ENCODE assay signal across 1 cellular context in genomic region chr12:122517877-122518276, GRCh38.
A peak's percentile ranks its signal among the peaks of the same experiment; 100 is the strongest.
TF ChIP-seq lines count a peak whose summit lies in the region.

No MANE protein-coding gene starts in this region.

TF ChIP-seq in K562, 482 proteins besides CTCF, POLR2A, EP300 and RAD21:
- TF ChIP-seq SFPQ (IDR thresholded peaks at IDR 0.05; ENCODE audit: low read depth, low read length): no peak
- peak; percentile 49; the same call in 1 of the 2 replicates for TF ChIP-seq CBFA2T2 (conservative IDR thresholded peaks at IDR 0.05)
- TF ChIP-seq ESRRA (IDR thresholded peaks at IDR 0.05; ENCODE audit: borderline replicate concordance, low read depth): peak; percentile 16; the same call in 1 of the 2 replicates
- 0 out of 2 replicates have a peak, but pooled peaks have one; percentile 24 for TF ChIP-seq GABPB1 (CRISPR knock-in tag; IDR thresholded peaks at IDR 0.05)
- TF ChIP-seq SRF (CRISPR knock-in tag; IDR thresholded peaks at IDR 0.05): no peak
- TF ChIP-seq ZBTB11 (CRISPR knock-in tag; IDR thresholded peaks at IDR 0.05): 0 out of 6 replicates have a peak, but pooled peaks of 1 of the 3 experiments have one; percentile 46
- no peak for TF ChIP-seq HNRNPL (IDR thresholded peaks at IDR 0.05; ENCODE audit: low read depth, low read length)
- TF ChIP-seq TEAD4 (IDR thresholded peaks at IDR 0.05; ENCODE audit: low read length): peak; percentile 56
- TF ChIP-seq TEAD4 (CRISPR knock-in tag; IDR thresholded peaks at IDR 0.05; ENCODE audit: borderline replicate concordance): no peak
- peak in 1 of 2 experiments; percentile 43; a peak in 1 of 4 replicates for TF ChIP-seq MNT (conservative IDR thresholded peaks at IDR 0.05)
- TF ChIP-seq RCOR1 (IDR thresholded peaks at IDR 0.05; ENCODE audit: borderline replicate concordance in 1 of 2, low read depth in 2 of 2, low read length in 2 of 2): peak; percentile 97 to 98
- peak; percentile 51; the same call in 1 of the 2 replicates for TF ChIP-seq TFAP4 (CRISPR knock-in tag; IDR thresholded peaks at IDR 0.05; ENCODE audit: borderline replicate concordance)
- TF ChIP-seq KDM2B (CRISPR knock-in tag; IDR thresholded peaks at IDR 0.05): no peak
- TF ChIP-seq TAL1 (IDR thresholded peaks at IDR 0.05): peak; percentile 32
- no peak for TF ChIP-seq ARID4B (CRISPR knock-in tag; IDR thresholded peaks at IDR 0.05)
- TF ChIP-seq PURB (CRISPR knock-in tag; IDR thresholded peaks at IDR 0.05; ENCODE audit: low read depth): no peak
- TF ChIP-seq HMG20B (CRISPR knock-in tag; IDR thresholded peaks at IDR 0.05): no peak
- no peak for TF ChIP-seq GATAD2A (IDR thresholded peaks at IDR 0.05)
- TF ChIP-seq VEZF1 (CRISPR knock-in tag; IDR thresholded peaks at IDR 0.05): 0 out of 2 replicates have a peak, but pooled peaks have one; percentile 22
- no peak for TF ChIP-seq ZNF445 (CRISPR knock-in tag; IDR thresholded peaks at IDR 0.05; ENCODE audit: low read depth)
- TF ChIP-seq ZKSCAN8 (CRISPR knock-in tag; IDR thresholded peaks at IDR 0.05): no peak
- peak; percentile 38; the same call in 1 of the 2 replicates for TF ChIP-seq NCOR1 (IDR thresholded peaks at IDR 0.05)
- TF ChIP-seq HDAC1 (IDR thresholded peaks at IDR 0.05): peak in 1 of 2 experiments; percentile 93; a peak in 2 of 4 replicates
- TF ChIP-seq TCF3 (CRISPR knock-in tag; IDR thresholded peaks at IDR 0.05): peak; percentile 52
- TF ChIP-seq KDM1A (IDR thresholded peaks at IDR 0.05): peak; percentile 99 to 100
- TF ChIP-seq NCOA6 (IDR thresholded peaks at IDR 0.05): no peak
- TF ChIP-seq ATF3 (IDR thresholded peaks at IDR 0.05): peak; percentile 80
- 0 out of 2 replicates have a peak, but pooled peaks have one; percentile 57 for TF ChIP-seq ATF3 (CRISPR knock-in tag; conservative IDR thresholded peaks at IDR 0.05)
- peak; percentile 75 for TF ChIP-seq CBFA2T3 (IDR thresholded peaks at IDR 0.05)
- TF ChIP-seq MXD1 (CRISPR knock-in tag; IDR thresholded peaks at IDR 0.05; ENCODE audit: borderline replicate concordance, poor library complexity, severe bottlenecking): no peak
- no peak for TF ChIP-seq RAD51 (IDR thresholded peaks at IDR 0.05; ENCODE audit: borderline replicate concordance, low read depth)
- peak; percentile 89 for TF ChIP-seq FOSL1 (tag; conservative IDR thresholded peaks at IDR 0.05)
- TF ChIP-seq JUND (IDR thresholded peaks at IDR 0.05; ENCODE audit: borderline replicate concordance, low read depth, low read length): peak; percentile 75
- peak; percentile 45; the same call in 1 of the 3 replicates for TF ChIP-seq JUND (tag; IDR thresholded peaks at IDR 0.05; ENCODE audit: borderline replicate concordance, low read depth, low read length)
- TF ChIP-seq PYGO2 (tag; IDR thresholded peaks at IDR 0.05): no peak
- peak; percentile 40; the same call in 1 of the 2 replicates for TF ChIP-seq SMAD4 (CRISPR knock-in tag; conservative IDR thresholded peaks at IDR 0.05)
- peak; percentile 97 for TF ChIP-seq HDAC2 (IDR thresholded peaks at IDR 0.05)
- peak; percentile 8; the same call in 1 of the 2 replicates for TF ChIP-seq CREM (IDR thresholded peaks at IDR 0.05; ENCODE audit: low read depth)
- TF ChIP-seq SPI1 (IDR thresholded peaks at IDR 0.05; ENCODE audit: borderline replicate concordance, low read depth, low read length): no peak
